In genomic region chr4:140189846-140190245, GRCh38 we compare ENCODE assay signal across 26 cellular contexts.
"Had no signal": no experiment of that assay in that cellular context is flagged by ENCODE, and none has a peak within 500 bp of the region (broad histone marks: within the 10 kb centered on the region; RNA-seq: fewer than 3 reads in every experiment).

No MANE protein-coding gene starts in this region.

- H3K36me3 ChIP-seq: stomach, suprapubic skin, thoracic aorta, thyroid gland, tibial artery, tibial nerve, transverse colon, upper lobe of left lung, upper lobe of right lung, uterus, vagina had no signal

- DNase-seq: stimulated activated CD4-positive, alpha-beta T cell treated with anti-CD3 and anti-CD28 coated beads, Interleukin-2, amount 100 ng/mL, for 48 hours; stimulated activated CD4-positive, alpha-beta T cell treated with anti-CD3 and anti-CD28 coated beads, Interleukin-4, amount 100 ng/mL, for 1 hour; stimulated activated CD4-positive, alpha-beta T cell treated with anti-CD3 and anti-CD28 coated beads, Interleukin-4, amount 100 ng/mL, for 24 hours; stimulated activated CD4-positive, alpha-beta T cell treated with anti-CD3 and anti-CD28 coated beads, Interleukin-4, amount 100 ng/mL, for 4 hours; stimulated activated CD8-positive, alpha-beta memory T cell treated with anti-CD3 and anti-CD28 coated beads, Interleukin-4, amount 100 ng/mL, for 48 hours; stimulated activated naive B cell treated with anti-CD40 and anti-IgM and Interleukin-4, amounts not matched to agents 10 μg/mL and 1 μg/mL and 100 μg/mL, for 72 hours; stimulated activated naive CD4-positive, alpha-beta T cell; stimulated activated naive CD4-positive, alpha-beta T cell treated with Interleukin-2 at 50 U/mL for 16 hours; stimulated activated naive CD8-positive, alpha-beta T cell treated with anti-CD3 and anti-CD28 coated beads, Interleukin-15, amount 100 ng/mL, for 72 hours; stimulated activated naive CD8-positive, alpha-beta T cell treated with anti-CD3 and anti-CD28 coated beads, Interleukin-15, Interleukin-2, amounts not matched to agents 100 U/mL and 50 U/mL, for 24 hours; stomach; substantia nigra; testis; tibial artery; transverse colon; trophoblast cell; upper lobe of left lung; upper lobe of right lung; uterus had no signal

- H3K4me3 ChIP-seq: stomach, suprapubic skin, testis, thoracic aorta, thyroid gland, tibial artery, tibial nerve, transverse colon, upper lobe of left lung, upper lobe of right lung, uterus, vagina had no signal

- ATAC-seq: stimulated activated effector memory CD8-positive, alpha-beta T cell treated with anti-CD3 and anti-CD28 coated beads, Interleukin-12 subunit alpha, Interleukin-12 subunit beta, amount 100 ng/mL, for 72 hours; stimulated activated memory B cell treated with anti-CD40 and anti-IgM and Interleukin-4, amounts not matched to agents 10 μg/mL and 1 μg/mL and 100 μg/mL, for 72 hours; stimulated activated naive B cell treated with anti-CD40 and anti-IgM and Interleukin-4, amounts not matched to agents 10 μg/mL and 1 μg/mL and 100 μg/mL, for 72 hours; stimulated activated naive CD8-positive, alpha-beta T cell treated with anti-CD3 and anti-CD28 coated beads, Interleukin-15, amount 100 ng/mL, for 72 hours; stimulated activated naive CD8-positive, alpha-beta T cell treated with anti-CD3 and anti-CD28 coated beads, Interleukin-15, Interleukin-2, amounts not matched to agents 100 U/mL and 50 U/mL, for 24 hours had no signal

- H3K9me3 ChIP-seq: stomach, suprapubic skin, testis, thoracic aorta, thyroid gland, tibial artery, tibial nerve, transverse colon, upper lobe of left lung, upper lobe of right lung, uterus, vagina had no signal

- H3K27me3 ChIP-seq: stomach, suprapubic skin, testis, thyroid gland, tibial artery, tibial nerve, transverse colon, upper lobe of left lung, upper lobe of right lung, uterus, vagina had no signal

- H3K27ac ChIP-seq: stomach, suprapubic skin, testis, thoracic aorta, transverse colon, upper lobe of left lung, upper lobe of right lung, vagina had no signal

- H3K4me1 ChIP-seq: testis had no signal
